In genomic region chr18:55321268-55322175, GRCh38 we compare ENCODE assay signal across 8 cellular contexts.
A peak's percentile ranks its signal among the peaks of the same experiment; 100 is the strongest.
DNase-seq lines count a peak whose midpoint lies in the region; ATAC-seq and TF ChIP-seq lines count a peak whose summit lies in the region.

No MANE protein-coding gene starts in this region.

- peak overlapping the region; percentile 81 for H3K4me2 ChIP-seq in OCI-LY3 (ENCODE audit: low read length)

- peak overlapping the region; percentile 85 for H3K27ac ChIP-seq in OCI-LY3 (ENCODE audit: low read length)
- peak overlapping the region in 3 of 4 donors; percentile 7 to 75 (median 69) for H3K27ac ChIP-seq in body of pancreas

- TF ChIP-seq CTCF in OCI-LY3 (IDR thresholded peaks at IDR 0.05; ENCODE audit: low read depth, low read length) (no peak), body of pancreas (IDR thresholded peaks at IDR 0.05) (no peak), retinal pigment epithelial cell (conservative IDR thresholded peaks at IDR 0.05; ENCODE audit: low read depth, low read length) (no peak)

- intact Hi-C loops in body of pancreas (cut with DNase I): no loop called here

- ATAC-seq in GM19463 (IDR thresholded peaks at IDR 0.05; ENCODE audit: unreplicated experiment) (peak; percentile 66), HG03558 (IDR thresholded peaks at IDR 0.05; ENCODE audit: extremely low read depth, unreplicated experiment) (peak; percentile 37), body of pancreas (peak; percentile 81)

- H3K9me3 ChIP-seq in OCI-LY3 (ENCODE audit: insufficient read depth, low read length) (no peaks in the 10 kb centered on the region), body of pancreas (no peaks in the 10 kb centered on the region), iPS-15b (ENCODE audit: control insufficient read depth, insufficient read depth, low read length) (no peaks in the 10 kb centered on the region)

- H3K36me3 ChIP-seq in OCI-LY3 (replicated peaks; ENCODE audit: low read depth, low read length) (peaks cover 34% of the 10 kb centered on the region), body of pancreas (replicated peaks in 1 of 2; ENCODE audit: insufficient read depth in 1 of 2, low read depth in 2 of 2) (no peaks in the 10 kb centered on the region), iPS-15b (ENCODE audit: control insufficient read depth, insufficient read depth, low read length) (no peaks in the 10 kb centered on the region)

- DNase-seq in DMS79 (lab: John Stamatoyannopoulos, UW) (peak; percentile 60), body of pancreas (peak; percentile 69 to 85 (median 80)), retinal pigment epithelial cell (ENCODE audit: low read depth) (peak; percentile 47), SW480 (ENCODE audit: low spot score) (no peak)

- TF ChIP-seq POLR2A in body of pancreas (IDR thresholded peaks at IDR 0.05): no peak

- H4K20me1 ChIP-seq in OCI-LY3 (ENCODE audit: insufficient read depth, low read length): peaks cover 98% of the 10 kb centered on the region

- 8 to 9% methylated on average over 31 of the region's 31 CpGs for WGBS in body of pancreas, 2 donors

- H3K9ac ChIP-seq in OCI-LY3 (ENCODE audit: low read length): peak overlapping the region; percentile 70
- no peak overlapping the region for H3K9ac ChIP-seq in iPS-15b (ENCODE audit: low read depth, low read length)

- no peak overlapping the region for H2AFZ ChIP-seq in OCI-LY3 (ENCODE audit: low read depth, low read length)

- H3K4me3 ChIP-seq in OCI-LY3 (ENCODE audit: low read length) (peak overlapping the region; percentile 75), body of pancreas (peak overlapping the region in 1 of 2 donors; percentile 22), iPS-15b (ENCODE audit: low read depth, low read length) (peak overlapping the region; percentile 65), retinal pigment epithelial cell (ENCODE audit: low read length) (peak overlapping the region; percentile 67)

- H3K79me2 ChIP-seq in OCI-LY3 (ENCODE audit: low read length): peaks cover 100% of the 10 kb centered on the region

- H3K4me1 ChIP-seq in OCI-LY3 (ENCODE audit: low read length): peaks cover 89% of the 10 kb centered on the region
- peaks cover 8% of the 10 kb centered on the region for H3K4me1 ChIP-seq in body of pancreas
- peaks cover 3% of the 10 kb centered on the region for H3K4me1 ChIP-seq in iPS-15b (ENCODE audit: control insufficient read depth, insufficient read depth, low read length)

- H3K27me3 ChIP-seq in OCI-LY3 (ENCODE audit: low read depth, low read length) (no peaks in the 10 kb centered on the region), body of pancreas (no peaks in the 10 kb centered on the region), iPS-15b (ENCODE audit: control insufficient read depth, insufficient read depth, low read length) (no peaks in the 10 kb centered on the region)
